In the genomic region with DNA sequence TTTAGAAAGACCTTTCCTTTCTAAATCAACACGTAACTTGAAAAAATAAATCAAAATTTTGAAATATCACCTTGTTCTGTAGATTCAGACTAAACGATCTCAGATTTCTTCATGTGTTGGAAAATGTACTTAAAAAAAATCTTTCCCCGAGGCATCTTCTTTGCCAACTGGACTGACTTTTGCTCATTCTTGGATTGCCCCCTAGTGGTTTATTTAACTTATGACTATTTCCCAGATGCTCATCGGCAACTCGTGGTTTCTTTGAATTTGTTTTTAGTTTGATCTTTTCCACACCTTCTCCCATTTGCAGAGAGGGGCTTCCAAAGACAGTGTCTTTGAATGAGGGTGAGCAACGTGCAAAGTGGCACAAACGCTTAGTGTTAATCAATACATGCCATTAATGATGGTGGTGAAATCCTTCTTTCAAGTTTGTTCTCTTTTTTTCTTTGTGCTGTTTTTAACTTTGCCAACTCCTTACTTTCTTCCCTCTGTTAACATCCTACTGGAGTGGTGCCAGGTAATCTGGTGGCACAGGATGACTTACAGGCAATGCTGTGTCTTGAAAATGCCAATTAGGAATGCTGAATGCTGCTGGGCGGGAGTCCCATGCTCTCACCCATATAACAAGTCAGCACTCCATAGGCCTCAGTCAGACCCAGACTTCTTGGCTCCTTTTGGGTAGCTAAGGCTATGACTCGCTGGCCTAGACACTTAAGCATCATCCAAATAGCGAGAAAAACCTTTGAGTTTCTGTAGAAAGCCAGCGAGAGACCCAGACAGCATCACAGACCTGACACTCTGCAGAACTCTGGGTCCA, we compare ENCODE assay signal across 10 cellular contexts. TPM values are rescaled to one million over a fixed set of nuclear protein-coding genes. Genes with fewer than 3 reads are reported as not detected.
DNase-seq lines count a peak whose midpoint lies in the region; ATAC-seq and TF ChIP-seq lines count a peak whose summit lies in the region.
"Had no signal": no experiment of that assay in that cellular context is flagged by ENCODE, and none has a peak within 500 bp of the region (broad histone marks: within the 10 kb centered on the region; RNA-seq: fewer than 3 reads in every experiment).

No MANE protein-coding gene starts in this region.

- H3K4me1 ChIP-seq in sigmoid colon: peaks cover 0 to 57% (median 55%) of the 10 kb centered on the region in 4 donors

- H3K9me3 ChIP-seq in sigmoid colon: no peaks in the 10 kb centered on the region
- H3K9me3 ChIP-seq: neutrophil, SJCRH30 had no signal

- no peak overlapping the region for H3K4me3 ChIP-seq in WI38 (ENCODE audit: low read depth, low read length)
- H3K4me3 ChIP-seq in sigmoid colon: no peak overlapping the region
- H3K4me3 ChIP-seq in lower leg skin (ENCODE audit: low read depth, poor library complexity, severe bottlenecking): no peak overlapping the region
- H3K4me3 ChIP-seq: SJCRH30 had no signal

- no peaks in the 10 kb centered on the region for H3K36me3 ChIP-seq in sigmoid colon
- H3K36me3 ChIP-seq: neutrophil, SJCRH30 had no signal

- ATAC-seq in HG02623 (IDR thresholded peaks at IDR 0.05; ENCODE audit: unreplicated experiment) (peak; percentile 76), left ventricle myocardium superior (peak; percentile 49)

- H3K27me3 ChIP-seq in sigmoid colon: no peaks in the 10 kb centered on the region
- H3K27me3 ChIP-seq: SJCRH30 had no signal

- TF ChIP-seq CTCF in WI38 (IDR thresholded peaks at IDR 0.05; ENCODE audit: low read depth, low read length): peak; percentile 33; the same call in 1 of the 2 replicates
- peak; percentile 64 to 82 (median 72) for TF ChIP-seq CTCF in sigmoid colon (IDR thresholded peaks at IDR 0.05)
- peak in 1 of 3 donors; percentile 43 for TF ChIP-seq CTCF in lower leg skin (IDR thresholded peaks at IDR 0.05)

- DNase-seq in DMS53 (lab: John Stamatoyannopoulos, UW) (peak; percentile 87), NCI-H2196 (lab: John Stamatoyannopoulos, UW; ENCODE audit: unreplicated experiment) (peak; percentile 71), left ventricle myocardium superior (no peak), sigmoid colon (no peak), lower leg skin (ENCODE audit: low spot score in 2 of 2) (no peak)
- no peak for DNase-seq in activated CD4-positive, alpha-beta T cell treated with anti-CD3 and anti-CD28 coated beads, Interleukin-2, amount 50 U/mL, for 48 hours

- WGBS in sigmoid colon, 2 donors: 27 to 29% methylated on average over 11 of the region's 11 CpGs
- 22 to 24% methylated on average over 11 of the region's 11 CpGs for WGBS in lower leg skin, 2 donors

- no peak for TF ChIP-seq POLR2A in sigmoid colon (IDR thresholded peaks at IDR 0.05)
- no peak for TF ChIP-seq POLR2A in lower leg skin (IDR thresholded peaks at IDR 0.05)

- TF ChIP-seq EP300 in sigmoid colon (IDR thresholded peaks at IDR 0.05): peak in 1 of 4 donors; percentile 8

- peak overlapping the region in 3 of 4 donors; percentile 80 to 92 (median 87) for H3K27ac ChIP-seq in sigmoid colon
- H3K27ac ChIP-seq: neutrophil, SJCRH30 had no signal

- intact Hi-C loops in left ventricle myocardium superior (cut with micrococcal nuclease) (loop anchor here (2.0 kb wide), 1 partner anchor 362 kb away; no protein-coding TSS in a partner anchor), sigmoid colon (cut with DNase I) (loop anchor here (1.0 to 5.0 kb wide), 5 partner anchors 146 to 966 kb away; a partner anchor contains a TSS), lower leg skin (cut with DNase I; ENCODE audit: low total_unique reads) (no loop called here)

RNA-seq across cellular contexts. Expression of a gene that starts 18.3 kb away (rescaled TPM):
- 5.6 TPM for total RNA-seq in left ventricle myocardium superior
- total RNA-seq in sigmoid colon: 100 to 1,000 TPM in 3 of 4 donors, 10 to 100 TPM in 1; 78.5 to 183 (median 120) TPM
- 10 to 100 TPM; 25.2 to 32.4 (median 32.2) TPM for polyA plus RNA-seq in sigmoid colon
- 10 to 100 TPM in 2 of 4 donors, 1 to 10 TPM in 2; 7.5 to 32.1 (median 13.7) TPM for total RNA-seq in lower leg skin

Comparison
In these comparisons a context has a peak if more than half of its experiments do, and no peak if none do; other contexts are left out.
1. DNase-seq: peak in DMS53 (single experiment) and NCI-H2196 (single experiment); none in left ventricle myocardium superior (single experiment), sigmoid colon (single experiment), activated CD4-positive, alpha-beta T cell treated with anti-CD3 and anti-CD28 coated beads, Interleukin-2, amount 50 U/mL, for 48 hours (0 of 2) and lower leg skin (0 of 2).